In the genomic region with DNA sequence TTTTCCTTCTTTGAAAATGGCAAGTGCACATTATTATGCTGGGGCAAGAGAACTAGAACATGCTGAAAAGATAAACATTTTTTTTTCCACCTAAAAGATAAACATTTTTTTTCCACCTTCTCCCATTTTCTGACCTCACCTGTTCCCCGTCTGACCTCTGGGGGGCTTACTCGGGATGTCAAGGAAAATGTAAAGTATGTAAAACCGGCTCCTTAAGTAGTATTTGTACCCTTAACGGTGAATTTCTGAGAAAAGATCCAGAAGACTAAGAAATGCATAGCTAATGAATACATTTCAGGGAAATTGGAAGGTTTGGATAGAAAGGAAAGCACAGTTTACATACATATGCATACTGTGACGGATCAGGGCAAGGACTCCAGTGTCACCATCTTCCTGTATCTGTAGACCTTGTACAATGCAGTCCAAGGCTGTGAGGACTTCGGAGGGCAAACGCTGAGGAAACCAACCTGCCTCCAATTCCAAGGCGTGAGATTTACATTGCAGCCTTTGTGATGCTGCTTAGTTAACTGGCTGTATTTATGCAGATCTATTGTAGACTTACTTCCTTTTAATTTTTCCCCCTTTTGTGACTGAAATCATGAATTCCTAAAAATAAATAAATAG, we compare ENCODE assay signal across 9 cellular contexts.
DNase-seq lines count a peak whose midpoint lies in the region; ATAC-seq and TF ChIP-seq lines count a peak whose summit lies in the region.
"Had no signal": no experiment of that assay in that cellular context is flagged by ENCODE, and none has a peak within 500 bp of the region (broad histone marks: within the 10 kb centered on the region; RNA-seq: fewer than 3 reads in every experiment).

No MANE protein-coding gene starts in this region.

- TF ChIP-seq POLR2A in sigmoid colon (IDR thresholded peaks at IDR 0.05), result no peak
- no peak for TF ChIP-seq POLR2A in thyroid gland (IDR thresholded peaks at IDR 0.05)

- H3K36me3 ChIP-seq in skeletal muscle satellite cell (ENCODE audit: insufficient read depth, low read length) (no peaks in the 10 kb centered on the region), sigmoid colon (no peaks in the 10 kb centered on the region), thyroid gland (no peaks in the 10 kb centered on the region)

- no peak for ATAC-seq in HG03521 (IDR thresholded peaks at IDR 0.05; ENCODE audit: unreplicated experiment)

- H3K4me1 ChIP-seq in skeletal muscle satellite cell (ENCODE audit: control insufficient read depth, insufficient read depth, low read length) (peaks cover 11% of the 10 kb centered on the region), sigmoid colon (peaks cover 0 to 23% (median 21%) of the 10 kb centered on the region in 4 donors), thyroid gland (peaks cover 7 to 13% of the 10 kb centered on the region in 2 donors)

- H3K4me2 ChIP-seq in skeletal muscle satellite cell (ENCODE audit: low read length), result peak overlapping the region; percentile 90

- TF ChIP-seq EP300 in sigmoid colon (IDR thresholded peaks at IDR 0.05), result no peak

- H3K27me3 ChIP-seq in skeletal muscle satellite cell (ENCODE audit: control insufficient read depth, insufficient read depth, low read length) (peaks cover 37% of the 10 kb centered on the region), sigmoid colon (peaks cover 12 to 55% (median 17%) of the 10 kb centered on the region in 3 donors), thyroid gland (no peaks in the 10 kb centered on the region)

- H3K27ac ChIP-seq in sigmoid colon (no peak overlapping the region), thyroid gland (no peak overlapping the region)

- TF ChIP-seq CTCF in epithelial cell of proximal tubule (conservative IDR thresholded peaks at IDR 0.05; ENCODE audit: low read depth, low read length), result peak; percentile 31
- no peak for TF ChIP-seq CTCF in sigmoid colon (IDR thresholded peaks at IDR 0.05)
- no peak for TF ChIP-seq CTCF in thyroid gland (IDR thresholded peaks at IDR 0.05)

- no peak overlapping the region for H3K9ac ChIP-seq in skeletal muscle satellite cell (ENCODE audit: low read depth, low read length)

- WGBS in sigmoid colon, 2 donors, result 2 to 3% methylated on average over 8 of the region's 8 CpGs
- WGBS in thyroid gland, 2 donors, result 7 to 9% methylated on average over 8 of the region's 8 CpGs

- peak; percentile 1 for DNase-seq in NCI-H2171 treated with DMSO at 0.1 percent for 48 hours (lab: John Stamatoyannopoulos, UW)
- DNase-seq in NCI-H2171 (lab: John Stamatoyannopoulos, UW), result no peak
- DNase-seq in NCI-H748 (lab: John Stamatoyannopoulos, UW; ENCODE audit: unreplicated experiment), result peak; percentile 44
- DNase-seq in epithelial cell of proximal tubule (ENCODE audit: low read depth), result no peak
- no peak for DNase-seq in sigmoid colon
- no peak for DNase-seq in thyroid gland
- DNase-seq: CD4-positive, CD25-positive, alpha-beta regulatory T cell had no signal

- H3K9me3 ChIP-seq in skeletal muscle satellite cell (replicated peaks; ENCODE audit: low read length), result no peaks in the 10 kb centered on the region
- H3K9me3 ChIP-seq in sigmoid colon, result no peaks in the 10 kb centered on the region
- H3K9me3 ChIP-seq in thyroid gland, result no peaks in the 10 kb centered on the region

- intact Hi-C loops in sigmoid colon (cut with DNase I), result no loop called here
- intact Hi-C loops in thyroid gland (cut with DNase I), result no loop called here

- H3K4me3 ChIP-seq in epithelial cell of proximal tubule (ENCODE audit: low read depth, low read length), result peak overlapping the region; percentile 63
- no peak overlapping the region for H3K4me3 ChIP-seq in skeletal muscle satellite cell (ENCODE audit: low read length)
- H3K4me3 ChIP-seq in sigmoid colon, result peak overlapping the region in 1 of 4 donors; percentile 51
- H3K4me3 ChIP-seq in thyroid gland (replicated peaks in 1 of 3), result peak overlapping the region in 1 of 3 donors; percentile 35

Comparison
In these comparisons a context has a peak if more than half of its experiments do, and no peak if none do; other contexts are left out.
1. DNase-seq: peak in NCI-H2171 treated with DMSO at 0.1 percent for 48 hours (single experiment) and NCI-H748 (single experiment); none in NCI-H2171 (single experiment), epithelial cell of proximal tubule (single experiment), sigmoid colon (single experiment) and thyroid gland (0 of 2).